ENCODE assay signal across 9 cellular contexts in genomic region chr11:12189543-12190235, GRCh38.
DNase-seq lines count a peak whose midpoint lies in the region; ATAC-seq, FAIRE-seq and TF ChIP-seq lines count a peak whose summit lies in the region.
"Had no signal": no experiment of that assay in that cellular context is flagged by ENCODE, and none has a peak within 500 bp of the region (broad histone marks: within the 10 kb centered on the region; RNA-seq: fewer than 3 reads in every experiment).

No MANE protein-coding gene starts in this region.

- H2AFZ ChIP-seq in neural progenitor cell (replicated peaks): no peak overlapping the region

- H3K4me3 ChIP-seq in neural progenitor cell (no peak overlapping the region), vagina (no peak overlapping the region), H7 (ENCODE audit: insufficient read depth, low read depth, low read length) (no peak overlapping the region), mucosa of descending colon (no peak overlapping the region)

- H3K27me3 ChIP-seq in neural progenitor cell (no peaks in the 10 kb centered on the region), vagina (no peaks in the 10 kb centered on the region), H7 (ENCODE audit: control insufficient read depth, insufficient read depth, low read length) (no peaks in the 10 kb centered on the region)

- peak; percentile 73 for FAIRE-seq in GM12892 (lab: Jason Lieb, UNC)

- H3K9me3 Mint-ChIP-seq in activated T-helper 2 cell treated with anti-CD3 and anti-CD28 coated beads, Interferon-gamma antibody, Interleukin-2, Interleukin-4, amounts not matched to agents 10 μg/mL and 5 μg/mL and 100 μg/mL, durations not matched to agents 14 hours and 24 hours and 36 hours: no peaks in the 10 kb centered on the region
- H3K9me3 Mint-ChIP-seq in neural progenitor cell: no peaks in the 10 kb centered on the region

- H3K4me1 ChIP-seq in neural progenitor cell (peaks cover 22% of the 10 kb centered on the region), vagina (peaks cover 7% of the 10 kb centered on the region), mucosa of descending colon (ENCODE audit: low read depth) (no peaks in the 10 kb centered on the region)

- DNase-seq in GM12892 (ENCODE audit: insufficient read length) (no peak), NCI-H2196 treated with DMSO at 0.1 percent for 48 hours (lab: John Stamatoyannopoulos, UW; ENCODE audit: unreplicated experiment) (peak; percentile 31), neural progenitor cell (ENCODE audit: low spot score) (no peak), vagina (ENCODE audit: extremely low spot score in 2 of 2) (no peak), H7 (no peak), middle frontal gyrus (ENCODE audit: extremely low spot score, low spot score) (no peak), mucosa of descending colon (no peak)
- DNase-seq in activated T-helper 2 cell treated with anti-CD3 and anti-CD28 coated beads, Interferon-gamma antibody, Interleukin-2, Interleukin-4, amounts not matched to agents 10 μg/mL and 5 μg/mL and 100 μg/mL, durations not matched to agents 14 hours and 24 hours and 36 hours (ENCODE audit: low spot score): no peak
- DNase-seq: activated CD8-positive, alpha-beta memory T cell treated with anti-CD3 and anti-CD28 coated beads, Interleukin-2, amount 50 U/mL, for 4 hours had no signal

- intact Hi-C loops in activated T-helper 2 cell treated with anti-CD3 and anti-CD28 coated beads, Interferon-gamma antibody, Interleukin-2, Interleukin-4, amounts not matched to agents 10 μg/mL and 5 μg/mL and 100 μg/mL, durations not matched to agents 14 hours and 24 hours and 36 hours (cut with micrococcal nuclease): loop anchor here (1.0 to 5.0 kb wide), 8 partner anchors 10 to 342 kb away; partner anchors contain the start of gene MICAL2
- intact Hi-C loops in vagina (cut with DNase I): no loop called here
- intact Hi-C loops in mucosa of descending colon (cut with DNase I, micrococcal nuclease): no loop called here

- TF ChIP-seq POLR2A in GM12892 (IDR thresholded peaks at IDR 0.05; ENCODE audit: low read depth, low read length): no peak
- TF ChIP-seq POLR2A in vagina (IDR thresholded peaks at IDR 0.05): no peak

- H3K27ac Mint-ChIP-seq in activated T-helper 2 cell treated with anti-CD3 and anti-CD28 coated beads, Interferon-gamma antibody, Interleukin-2, Interleukin-4, amounts not matched to agents 10 μg/mL and 5 μg/mL and 100 μg/mL, durations not matched to agents 14 hours and 24 hours and 36 hours: peak overlapping the region; percentile 90
- H3K27ac Mint-ChIP-seq in neural progenitor cell: peak overlapping the region; percentile 27

- H3K27ac ChIP-seq in neural progenitor cell (no peak overlapping the region), vagina (no peak overlapping the region)

- no peaks in the 10 kb centered on the region for H3K9me3 ChIP-seq in neural progenitor cell (ENCODE audit: low read depth)
- H3K9me3 ChIP-seq in vagina: no peaks in the 10 kb centered on the region
- H3K9me3 ChIP-seq in mucosa of descending colon: no peaks in the 10 kb centered on the region

- H3K9ac ChIP-seq in neural progenitor cell: no peak overlapping the region

- no peaks in the 10 kb centered on the region for H3K36me3 ChIP-seq in neural progenitor cell
- H3K36me3 ChIP-seq in vagina: no peaks in the 10 kb centered on the region
- H3K36me3 ChIP-seq in H7 (replicated peaks; ENCODE audit: control insufficient read depth, insufficient read depth, low read length): no peaks in the 10 kb centered on the region
- no peaks in the 10 kb centered on the region for H3K36me3 ChIP-seq in mucosa of descending colon (ENCODE audit: low read depth)

- no peaks in the 10 kb centered on the region for H3K27me3 Mint-ChIP-seq in activated T-helper 2 cell treated with anti-CD3 and anti-CD28 coated beads, Interferon-gamma antibody, Interleukin-2, Interleukin-4, amounts not matched to agents 10 μg/mL and 5 μg/mL and 100 μg/mL, durations not matched to agents 14 hours and 24 hours and 36 hours (ENCODE audit: low read depth)
- H3K27me3 Mint-ChIP-seq in neural progenitor cell (ENCODE audit: insufficient read depth, low read depth): peaks cover 2% of the 10 kb centered on the region

- H3K79me2 ChIP-seq in neural progenitor cell (ENCODE audit: low read depth): no peaks in the 10 kb centered on the region

- peaks cover 78% of the 10 kb centered on the region for H3K4me1 Mint-ChIP-seq in activated T-helper 2 cell treated with anti-CD3 and anti-CD28 coated beads, Interferon-gamma antibody, Interleukin-2, Interleukin-4, amounts not matched to agents 10 μg/mL and 5 μg/mL and 100 μg/mL, durations not matched to agents 14 hours and 24 hours and 36 hours (ENCODE audit: low read depth)
- peaks cover 21% of the 10 kb centered on the region for H3K4me1 Mint-ChIP-seq in neural progenitor cell

- H3K4me2 ChIP-seq in neural progenitor cell: no peak overlapping the region

- no peak for ATAC-seq in mucosa of descending colon

- TF ChIP-seq CTCF in neural progenitor cell (IDR thresholded peaks at IDR 0.05): no peak
- no peak for TF ChIP-seq CTCF in vagina (IDR thresholded peaks at IDR 0.05)
- no peak for TF ChIP-seq CTCF in mucosa of descending colon (IDR thresholded peaks at IDR 0.05)

- H3K4me3 Mint-ChIP-seq in activated T-helper 2 cell treated with anti-CD3 and anti-CD28 coated beads, Interferon-gamma antibody, Interleukin-2, Interleukin-4, amounts not matched to agents 10 μg/mL and 5 μg/mL and 100 μg/mL, durations not matched to agents 14 hours and 24 hours and 36 hours (ENCODE audit: low read depth): peak overlapping the region; percentile 58
- H3K4me3 Mint-ChIP-seq in neural progenitor cell: no peak overlapping the region

- H3K36me3 Mint-ChIP-seq in activated T-helper 2 cell treated with anti-CD3 and anti-CD28 coated beads, Interferon-gamma antibody, Interleukin-2, Interleukin-4, amounts not matched to agents 10 μg/mL and 5 μg/mL and 100 μg/mL, durations not matched to agents 14 hours and 24 hours and 36 hours (ENCODE audit: low read depth): peaks cover 69% of the 10 kb centered on the region
- no peaks in the 10 kb centered on the region for H3K36me3 Mint-ChIP-seq in neural progenitor cell

- peaks cover 9% of the 10 kb centered on the region for H3F3A ChIP-seq in neural progenitor cell (ENCODE audit: low read depth)

- H4K20me1 ChIP-seq in neural progenitor cell (ENCODE audit: low read depth): no peaks in the 10 kb centered on the region
